ENCODE assay signal across 9 cellular contexts in the genomic region with DNA sequence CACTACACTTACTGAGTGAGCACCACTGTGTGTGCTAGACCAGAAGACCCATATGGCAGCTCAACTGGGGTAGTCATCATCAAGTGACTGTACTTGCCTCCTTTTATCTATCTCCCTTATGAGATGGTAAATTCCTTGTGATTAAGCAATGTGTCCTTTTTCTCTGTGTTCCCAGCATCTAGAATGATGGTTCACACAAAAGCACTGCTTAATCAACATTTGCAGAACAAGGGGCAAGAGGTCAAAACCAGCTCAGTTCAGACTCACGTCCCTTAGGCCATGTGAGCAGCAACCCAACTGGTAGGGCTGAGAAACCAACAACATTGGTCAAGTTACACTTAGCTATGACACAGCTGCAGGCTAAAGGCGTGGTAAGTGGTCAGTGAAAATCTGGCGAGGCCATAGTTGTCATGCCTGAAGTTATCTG. TPM values are rescaled to one million over a fixed set of nuclear protein-coding genes. Genes with fewer than 3 reads are reported as not detected.
DNase-seq lines count a peak whose midpoint lies in the region; ATAC-seq, FAIRE-seq and TF ChIP-seq lines count a peak whose summit lies in the region.
"Had no signal": no experiment of that assay in that cellular context is flagged by ENCODE, and none has a peak within 500 bp of the region (broad histone marks: within the 10 kb centered on the region; RNA-seq: fewer than 3 reads in every experiment).

No MANE protein-coding gene starts in this region.

- H3K4me1 ChIP-seq in RWPE2 (ENCODE audit: insufficient read depth, poor library complexity, severe bottlenecking) (peaks cover 35% of the 10 kb centered on the region), sigmoid colon (peaks cover 0 to 85% (median 69%) of the 10 kb centered on the region in 4 donors)

- H3K9me3 ChIP-seq in RWPE2 (ENCODE audit: severe bottlenecking) (no peaks in the 10 kb centered on the region), sigmoid colon (no peaks in the 10 kb centered on the region)

- POLR2A ChIA-PET in WTC11 (lab: Charles Lee) = interaction anchor here (0.6 kb wide), 1 partner anchor 12 kb away, joined by 3 read pairs; no protein-coding TSS in a partner anchor

- peak overlapping the region; percentile 73 for H3K27ac ChIP-seq in RWPE2 (ENCODE audit: poor library complexity, severe bottlenecking)
- H3K27ac ChIP-seq in sigmoid colon = peak overlapping the region in 3 of 4 donors; percentile 38 to 94 (median 40)

- peak; percentile 89 for ATAC-seq in RWPE2 (ENCODE audit: low read depth)
- no peak for ATAC-seq in WTC11

- no peaks in the 10 kb centered on the region for H3K27me3 ChIP-seq in RWPE2 (ENCODE audit: insufficient read depth, poor library complexity, severe bottlenecking)
- no peaks in the 10 kb centered on the region for H3K27me3 ChIP-seq in sigmoid colon

- H3K9me3 Mint-ChIP-seq in WTC11 = no peaks in the 10 kb centered on the region
- H3K9me3 Mint-ChIP-seq: neural crest cell had no signal

- no peak overlapping the region for H3K4me3 ChIP-seq in RWPE2 (ENCODE audit: severe bottlenecking)
- H3K4me3 ChIP-seq in sigmoid colon = no peak overlapping the region

- H3K4me3 Mint-ChIP-seq in WTC11 = no peak overlapping the region
- H3K4me3 Mint-ChIP-seq: neural crest cell had no signal

- no peaks in the 10 kb centered on the region for H3K27me3 Mint-ChIP-seq in WTC11 (ENCODE audit: low read depth)

- no peaks in the 10 kb centered on the region for H3K36me3 Mint-ChIP-seq in WTC11

- intact Hi-C loops in sigmoid colon (cut with DNase I) = no loop called here
- intact Hi-C loops in posterior cingulate gyrus (cut with DNase I) = no loop called here

- CTCF ChIA-PET in WTC11 (lab: Charles Lee) = interaction anchor here (0.8 to 1.6 kb wide), 4 partner anchors 9 to 31 kb away, joined by 3 to 8 read pairs (median 4); partner anchors contain the start of gene TRAM2

- no peak overlapping the region for H3K27ac Mint-ChIP-seq in WTC11

- WGBS in sigmoid colon, 2 donors = 83 to 86% methylated on average over 3 of the region's 3 CpGs

- H3K4me1 Mint-ChIP-seq in WTC11 = peaks cover 61% of the 10 kb centered on the region

- H3K36me3 ChIP-seq in RWPE2 (ENCODE audit: low read depth) (peaks cover 10% of the 10 kb centered on the region; the same call in 1 of the 2 replicates), sigmoid colon (no peaks in the 10 kb centered on the region)

- DNase-seq in GM12891 (ENCODE audit: insufficient read length, low spot score) (no peak), RWPE2 (ENCODE audit: low spot score) (peak; percentile 75), fibroblast of the conjunctiva (ENCODE audit: low read depth) (peak; percentile 48), sigmoid colon (no peak), WTC11 (ENCODE audit: low spot score) (no peak), posterior cingulate gyrus (no peak), NCI-H774 (lab: John Stamatoyannopoulos, UW) (no peak), superior temporal gyrus (ENCODE audit: extremely low spot score) (no peak)

- FAIRE-seq in GM12891 (lab: Jason Lieb, UNC) = peak; percentile 50

- TF ChIP-seq CTCF in RWPE2 (IDR thresholded peaks at IDR 0.05; ENCODE audit: poor library complexity, severe bottlenecking) (no peak), sigmoid colon (IDR thresholded peaks at IDR 0.05) (no peak), WTC11 (IDR thresholded peaks at IDR 0.05) (no peak)

- TF ChIP-seq EP300 in sigmoid colon (IDR thresholded peaks at IDR 0.05) = no peak

- TF ChIP-seq POLR2A in GM12891 (IDR thresholded peaks at IDR 0.05; ENCODE audit: low read depth, low read length) (no peak), sigmoid colon (IDR thresholded peaks at IDR 0.05) (no peak)

TF ChIP-seq in GM12891, 5 proteins besides CTCF, POLR2A, EP300 and RAD21:
- TF ChIP-seq TAF1 (IDR thresholded peaks at IDR 0.05; ENCODE audit: low read depth, low read length) (no peak), POU2F2 (IDR thresholded peaks at IDR 0.05; ENCODE audit: low read depth, low read length) (no peak), SPI1 (IDR thresholded peaks at IDR 0.05; ENCODE audit: low read depth, low read length) (no peak), POLR2AphosphoS5 (IDR thresholded peaks at IDR 0.05; ENCODE audit: low read depth, low read length) (no peak), PAX5 (IDR thresholded peaks at IDR 0.05; ENCODE audit: insufficient read depth, low read length, severe bottlenecking) (no peak)

TF ChIP-seq in WTC11, 78 proteins besides CTCF, POLR2A, EP300 and RAD21 (continues in another document):
- TF ChIP-seq SMAD4 (CRISPR knock-in tag; IDR thresholded peaks at IDR 0.05) (no peak), ZSCAN18 (CRISPR knock-in tag; IDR thresholded peaks at IDR 0.05) (no peak), USF2 (CRISPR knock-in tag; IDR thresholded peaks at IDR 0.05) (no peak), ELF4 (CRISPR knock-in tag; IDR thresholded peaks at IDR 0.05; ENCODE audit: low read depth) (no peak), E2F4 (CRISPR knock-in tag; IDR thresholded peaks at IDR 0.05; ENCODE audit: borderline replicate concordance, low read depth) (no peak), EMX1 (CRISPR knock-in tag; IDR thresholded peaks at IDR 0.05) (no peak), SOX15 (CRISPR knock-in tag; IDR thresholded peaks at IDR 0.05) (no peak), SMAD3 (CRISPR knock-in tag; IDR thresholded peaks at IDR 0.05; ENCODE audit: borderline replicate concordance) (no peak)
- TF ChIP-seq, protein P1, sequence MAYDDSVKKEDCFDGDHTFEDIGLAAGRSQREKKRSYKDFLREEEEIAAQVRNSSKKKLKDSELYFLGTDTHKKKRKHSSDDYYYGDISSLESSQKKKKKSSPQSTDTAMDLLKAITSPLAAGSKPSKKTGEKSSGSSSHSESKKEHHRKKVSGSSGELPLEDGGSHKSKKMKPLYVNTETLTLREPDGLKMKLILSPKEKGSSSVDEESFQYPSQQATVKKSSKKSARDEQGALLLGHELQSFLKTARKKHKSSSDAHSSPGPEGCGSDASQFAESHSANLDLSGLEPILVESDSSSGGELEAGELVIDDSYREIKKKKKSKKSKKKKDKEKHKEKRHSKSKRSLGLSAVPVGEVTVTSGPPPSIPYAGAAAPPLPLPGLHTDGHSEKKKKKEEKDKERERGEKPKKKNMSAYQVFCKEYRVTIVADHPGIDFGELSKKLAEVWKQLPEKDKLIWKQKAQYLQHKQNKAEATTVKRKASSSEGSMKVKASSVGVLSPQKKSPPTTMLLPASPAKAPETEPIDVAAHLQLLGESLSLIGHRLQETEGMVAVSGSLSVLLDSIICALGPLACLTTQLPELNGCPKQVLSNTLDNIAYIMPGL (CRISPR knock-in tag; IDR thresholded peaks at IDR 0.05) = no peak
- TF ChIP-seq, protein P2, sequence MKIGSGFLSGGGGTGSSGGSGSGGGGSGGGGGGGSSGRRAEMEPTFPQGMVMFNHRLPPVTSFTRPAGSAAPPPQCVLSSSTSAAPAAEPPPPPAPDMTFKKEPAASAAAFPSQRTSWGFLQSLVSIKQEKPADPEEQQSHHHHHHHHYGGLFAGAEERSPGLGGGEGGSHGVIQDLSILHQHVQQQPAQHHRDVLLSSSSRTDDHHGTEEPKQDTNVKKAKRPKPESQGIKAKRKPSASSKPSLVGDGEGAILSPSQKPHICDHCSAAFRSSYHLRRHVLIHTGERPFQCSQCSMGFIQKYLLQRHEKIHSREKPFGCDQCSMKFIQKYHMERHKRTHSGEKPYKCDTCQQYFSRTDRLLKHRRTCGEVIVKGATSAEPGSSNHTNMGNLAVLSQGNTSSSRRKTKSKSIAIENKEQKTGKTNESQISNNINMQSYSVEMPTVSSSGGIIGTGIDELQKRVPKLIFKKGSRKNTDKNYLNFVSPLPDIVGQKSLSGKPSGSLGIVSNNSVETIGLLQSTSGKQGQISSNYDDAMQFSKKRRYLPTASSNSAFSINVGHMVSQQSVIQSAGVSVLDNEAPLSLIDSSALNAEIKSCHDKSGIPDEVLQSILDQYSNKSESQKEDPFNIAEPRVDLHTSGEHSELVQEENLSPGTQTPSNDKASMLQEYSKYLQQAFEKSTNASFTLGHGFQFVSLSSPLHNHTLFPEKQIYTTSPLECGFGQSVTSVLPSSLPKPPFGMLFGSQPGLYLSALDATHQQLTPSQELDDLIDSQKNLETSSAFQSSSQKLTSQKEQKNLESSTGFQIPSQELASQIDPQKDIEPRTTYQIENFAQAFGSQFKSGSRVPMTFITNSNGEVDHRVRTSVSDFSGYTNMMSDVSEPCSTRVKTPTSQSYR (CRISPR knock-in tag; IDR thresholded peaks at IDR 0.05) = no peak

RNA-seq across cellular contexts. Expression of gene TRAM2, which starts 10.0 kb away (rescaled TPM):
- 7.5 TPM for polyA plus RNA-seq in GM12891 (2012; ENCODE audit: low read depth, missing spikeins)
- total RNA-seq in sigmoid colon (10 to 100 TPM in 3 of 4 donors, 1 to 10 TPM in 1; 9.6 to 15.0 (median 12.4) TPM), WTC11 (2021) (13.4 to 14.4 TPM (median 13.5 TPM) in 3 replicates)
- 10 to 100 TPM in 1 of 3 donors, 1 to 10 TPM in 2; 1.8 to 13.3 (median 3.6) TPM for polyA plus RNA-seq in sigmoid colon

Comparison
In these comparisons a context has a peak if more than half of its experiments do, and no peak if none do; other contexts are left out.
1. DNase-seq: peak in RWPE2 (single experiment) and fibroblast of the conjunctiva (single experiment); none in GM12891 (single experiment), sigmoid colon (single experiment), WTC11 (single experiment), posterior cingulate gyrus (0 of 10), NCI-H774 (single experiment) and superior temporal gyrus (single experiment).